Comparison of ENCODE assay signal across 1 cellular context in the genomic region with DNA sequence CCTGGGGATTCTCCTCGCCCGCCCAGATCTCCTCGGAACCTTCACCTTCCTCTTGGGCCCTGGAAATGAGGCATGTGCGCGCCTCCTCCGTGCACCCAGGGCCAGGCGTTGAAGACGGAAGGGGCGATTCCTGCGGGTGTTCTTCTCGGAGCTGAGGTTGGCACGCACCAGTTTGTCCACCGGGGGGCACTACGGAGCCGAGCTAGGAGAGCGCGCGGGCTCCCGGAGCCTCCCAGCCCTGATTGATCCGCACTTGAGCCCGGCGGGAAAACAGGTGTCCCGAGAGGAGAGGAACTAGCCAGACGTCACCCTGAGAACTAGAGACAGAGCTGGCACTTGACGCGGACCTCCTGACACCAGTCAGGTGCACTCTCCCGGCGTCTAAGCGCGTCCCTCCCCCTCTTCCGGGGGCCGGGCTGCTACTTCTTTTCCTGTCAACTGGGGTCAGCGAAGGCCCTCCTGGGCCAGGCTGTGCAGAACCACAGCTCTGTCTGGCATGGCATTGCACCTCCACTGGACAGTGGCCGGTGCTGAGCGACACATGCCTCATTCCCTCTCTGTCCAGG.
TF ChIP-seq lines count a peak whose summit lies in the region.

No MANE protein-coding gene starts in this region.

TF ChIP-seq in HepG2, 621 proteins besides CTCF, POLR2A, EP300 and RAD21 (continued from another document and continues in another):
- TF ChIP-seq, protein P1, sequence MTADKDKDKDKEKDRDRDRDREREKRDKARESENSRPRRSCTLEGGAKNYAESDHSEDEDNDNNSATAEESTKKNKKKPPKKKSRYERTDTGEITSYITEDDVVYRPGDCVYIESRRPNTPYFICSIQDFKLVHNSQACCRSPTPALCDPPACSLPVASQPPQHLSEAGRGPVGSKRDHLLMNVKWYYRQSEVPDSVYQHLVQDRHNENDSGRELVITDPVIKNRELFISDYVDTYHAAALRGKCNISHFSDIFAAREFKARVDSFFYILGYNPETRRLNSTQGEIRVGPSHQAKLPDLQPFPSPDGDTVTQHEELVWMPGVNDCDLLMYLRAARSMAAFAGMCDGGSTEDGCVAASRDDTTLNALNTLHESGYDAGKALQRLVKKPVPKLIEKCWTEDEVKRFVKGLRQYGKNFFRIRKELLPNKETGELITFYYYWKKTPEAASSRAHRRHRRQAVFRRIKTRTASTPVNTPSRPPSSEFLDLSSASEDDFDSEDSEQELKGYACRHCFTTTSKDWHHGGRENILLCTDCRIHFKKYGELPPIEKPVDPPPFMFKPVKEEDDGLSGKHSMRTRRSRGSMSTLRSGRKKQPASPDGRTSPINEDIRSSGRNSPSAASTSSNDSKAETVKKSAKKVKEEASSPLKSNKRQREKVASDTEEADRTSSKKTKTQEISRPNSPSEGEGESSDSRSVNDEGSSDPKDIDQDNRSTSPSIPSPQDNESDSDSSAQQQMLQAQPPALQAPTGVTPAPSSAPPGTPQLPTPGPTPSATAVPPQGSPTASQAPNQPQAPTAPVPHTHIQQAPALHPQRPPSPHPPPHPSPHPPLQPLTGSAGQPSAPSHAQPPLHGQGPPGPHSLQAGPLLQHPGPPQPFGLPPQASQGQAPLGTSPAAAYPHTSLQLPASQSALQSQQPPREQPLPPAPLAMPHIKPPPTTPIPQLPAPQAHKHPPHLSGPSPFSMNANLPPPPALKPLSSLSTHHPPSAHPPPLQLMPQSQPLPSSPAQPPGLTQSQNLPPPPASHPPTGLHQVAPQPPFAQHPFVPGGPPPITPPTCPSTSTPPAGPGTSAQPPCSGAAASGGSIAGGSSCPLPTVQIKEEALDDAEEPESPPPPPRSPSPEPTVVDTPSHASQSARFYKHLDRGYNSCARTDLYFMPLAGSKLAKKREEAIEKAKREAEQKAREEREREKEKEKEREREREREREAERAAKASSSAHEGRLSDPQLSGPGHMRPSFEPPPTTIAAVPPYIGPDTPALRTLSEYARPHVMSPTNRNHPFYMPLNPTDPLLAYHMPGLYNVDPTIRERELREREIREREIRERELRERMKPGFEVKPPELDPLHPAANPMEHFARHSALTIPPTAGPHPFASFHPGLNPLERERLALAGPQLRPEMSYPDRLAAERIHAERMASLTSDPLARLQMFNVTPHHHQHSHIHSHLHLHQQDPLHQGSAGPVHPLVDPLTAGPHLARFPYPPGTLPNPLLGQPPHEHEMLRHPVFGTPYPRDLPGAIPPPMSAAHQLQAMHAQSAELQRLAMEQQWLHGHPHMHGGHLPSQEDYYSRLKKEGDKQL (CRISPR knock-in tag; IDR thresholded peaks at IDR 0.05; ENCODE audit: low read depth) = no peak
- no peak for TF ChIP-seq YEATS4 (CRISPR knock-in tag; IDR thresholded peaks at IDR 0.05; ENCODE audit: borderline replicate concordance)
- no peak for TF ChIP-seq MBD4 (IDR thresholded peaks at IDR 0.05; ENCODE audit: borderline replicate concordance, low read length)
- TF ChIP-seq, protein P2, sequence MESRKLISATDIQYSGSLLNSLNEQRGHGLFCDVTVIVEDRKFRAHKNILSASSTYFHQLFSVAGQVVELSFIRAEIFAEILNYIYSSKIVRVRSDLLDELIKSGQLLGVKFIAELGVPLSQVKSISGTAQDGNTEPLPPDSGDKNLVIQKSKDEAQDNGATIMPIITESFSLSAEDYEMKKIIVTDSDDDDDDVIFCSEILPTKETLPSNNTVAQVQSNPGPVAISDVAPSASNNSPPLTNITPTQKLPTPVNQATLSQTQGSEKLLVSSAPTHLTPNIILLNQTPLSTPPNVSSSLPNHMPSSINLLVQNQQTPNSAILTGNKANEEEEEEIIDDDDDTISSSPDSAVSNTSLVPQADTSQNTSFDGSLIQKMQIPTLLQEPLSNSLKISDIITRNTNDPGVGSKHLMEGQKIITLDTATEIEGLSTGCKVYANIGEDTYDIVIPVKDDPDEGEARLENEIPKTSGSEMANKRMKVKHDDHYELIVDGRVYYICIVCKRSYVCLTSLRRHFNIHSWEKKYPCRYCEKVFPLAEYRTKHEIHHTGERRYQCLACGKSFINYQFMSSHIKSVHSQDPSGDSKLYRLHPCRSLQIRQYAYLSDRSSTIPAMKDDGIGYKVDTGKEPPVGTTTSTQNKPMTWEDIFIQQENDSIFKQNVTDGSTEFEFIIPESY (CRISPR knock-in tag; IDR thresholded peaks at IDR 0.05) = no peak
- no peak for TF ChIP-seq ZNF567 (CRISPR knock-in tag; IDR thresholded peaks at IDR 0.05; ENCODE audit: borderline replicate concordance)
- no peak for TF ChIP-seq TCF12 (IDR thresholded peaks at IDR 0.05)
- TF ChIP-seq TCF12 (CRISPR knock-in tag; IDR thresholded peaks at IDR 0.05) = no peak
- TF ChIP-seq, protein P3, sequence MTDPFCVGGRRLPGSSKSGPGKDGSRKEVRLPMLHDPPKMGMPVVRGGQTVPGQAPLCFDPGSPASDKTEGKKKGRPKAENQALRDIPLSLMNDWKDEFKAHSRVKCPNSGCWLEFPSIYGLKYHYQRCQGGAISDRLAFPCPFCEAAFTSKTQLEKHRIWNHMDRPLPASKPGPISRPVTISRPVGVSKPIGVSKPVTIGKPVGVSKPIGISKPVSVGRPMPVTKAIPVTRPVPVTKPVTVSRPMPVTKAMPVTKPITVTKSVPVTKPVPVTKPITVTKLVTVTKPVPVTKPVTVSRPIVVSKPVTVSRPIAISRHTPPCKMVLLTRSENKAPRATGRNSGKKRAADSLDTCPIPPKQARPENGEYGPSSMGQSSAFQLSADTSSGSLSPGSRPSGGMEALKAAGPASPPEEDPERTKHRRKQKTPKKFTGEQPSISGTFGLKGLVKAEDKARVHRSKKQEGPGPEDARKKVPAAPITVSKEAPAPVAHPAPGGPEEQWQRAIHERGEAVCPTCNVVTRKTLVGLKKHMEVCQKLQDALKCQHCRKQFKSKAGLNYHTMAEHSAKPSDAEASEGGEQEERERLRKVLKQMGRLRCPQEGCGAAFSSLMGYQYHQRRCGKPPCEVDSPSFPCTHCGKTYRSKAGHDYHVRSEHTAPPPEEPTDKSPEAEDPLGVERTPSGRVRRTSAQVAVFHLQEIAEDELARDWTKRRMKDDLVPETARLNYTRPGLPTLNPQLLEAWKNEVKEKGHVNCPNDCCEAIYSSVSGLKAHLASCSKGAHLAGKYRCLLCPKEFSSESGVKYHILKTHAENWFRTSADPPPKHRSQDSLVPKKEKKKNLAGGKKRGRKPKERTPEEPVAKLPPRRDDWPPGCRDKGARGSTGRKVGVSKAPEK (CRISPR knock-in tag; IDR thresholded peaks at IDR 0.05; ENCODE audit: borderline replicate concordance) = no peak
- TF ChIP-seq SOX13 (IDR thresholded peaks at IDR 0.05) = no peak
- TF ChIP-seq SOX13 (CRISPR knock-in tag; conservative IDR thresholded peaks at IDR 0.05 in 1 of 2, IDR thresholded peaks at IDR 0.05 in 1 of 2) = no peak
- 0 out of 2 replicates have a peak, but pooled peaks have one; percentile 52 for TF ChIP-seq ZNF546 (CRISPR knock-in tag; conservative IDR thresholded peaks at IDR 0.05)
- TF ChIP-seq, protein P4, sequence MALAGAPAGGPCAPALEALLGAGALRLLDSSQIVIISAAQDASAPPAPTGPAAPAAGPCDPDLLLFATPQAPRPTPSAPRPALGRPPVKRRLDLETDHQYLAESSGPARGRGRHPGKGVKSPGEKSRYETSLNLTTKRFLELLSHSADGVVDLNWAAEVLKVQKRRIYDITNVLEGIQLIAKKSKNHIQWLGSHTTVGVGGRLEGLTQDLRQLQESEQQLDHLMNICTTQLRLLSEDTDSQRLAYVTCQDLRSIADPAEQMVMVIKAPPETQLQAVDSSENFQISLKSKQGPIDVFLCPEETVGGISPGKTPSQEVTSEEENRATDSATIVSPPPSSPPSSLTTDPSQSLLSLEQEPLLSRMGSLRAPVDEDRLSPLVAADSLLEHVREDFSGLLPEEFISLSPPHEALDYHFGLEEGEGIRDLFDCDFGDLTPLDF (CRISPR knock-in tag; IDR thresholded peaks at IDR 0.05) = 0 out of 2 replicates have a peak, but pooled peaks have one; percentile 21
- 0 out of 2 replicates have a peak, but pooled peaks have one; percentile 25 for TF ChIP-seq ZNF605 (CRISPR knock-in tag; IDR thresholded peaks at IDR 0.05)
- TF ChIP-seq ZSCAN30 (CRISPR knock-in tag; IDR thresholded peaks at IDR 0.05) = no peak
- no peak for TF ChIP-seq AGO1 (IDR thresholded peaks at IDR 0.05; ENCODE audit: low read depth, low read length, poor library complexity, severe bottlenecking)
- TF ChIP-seq, protein P5, sequence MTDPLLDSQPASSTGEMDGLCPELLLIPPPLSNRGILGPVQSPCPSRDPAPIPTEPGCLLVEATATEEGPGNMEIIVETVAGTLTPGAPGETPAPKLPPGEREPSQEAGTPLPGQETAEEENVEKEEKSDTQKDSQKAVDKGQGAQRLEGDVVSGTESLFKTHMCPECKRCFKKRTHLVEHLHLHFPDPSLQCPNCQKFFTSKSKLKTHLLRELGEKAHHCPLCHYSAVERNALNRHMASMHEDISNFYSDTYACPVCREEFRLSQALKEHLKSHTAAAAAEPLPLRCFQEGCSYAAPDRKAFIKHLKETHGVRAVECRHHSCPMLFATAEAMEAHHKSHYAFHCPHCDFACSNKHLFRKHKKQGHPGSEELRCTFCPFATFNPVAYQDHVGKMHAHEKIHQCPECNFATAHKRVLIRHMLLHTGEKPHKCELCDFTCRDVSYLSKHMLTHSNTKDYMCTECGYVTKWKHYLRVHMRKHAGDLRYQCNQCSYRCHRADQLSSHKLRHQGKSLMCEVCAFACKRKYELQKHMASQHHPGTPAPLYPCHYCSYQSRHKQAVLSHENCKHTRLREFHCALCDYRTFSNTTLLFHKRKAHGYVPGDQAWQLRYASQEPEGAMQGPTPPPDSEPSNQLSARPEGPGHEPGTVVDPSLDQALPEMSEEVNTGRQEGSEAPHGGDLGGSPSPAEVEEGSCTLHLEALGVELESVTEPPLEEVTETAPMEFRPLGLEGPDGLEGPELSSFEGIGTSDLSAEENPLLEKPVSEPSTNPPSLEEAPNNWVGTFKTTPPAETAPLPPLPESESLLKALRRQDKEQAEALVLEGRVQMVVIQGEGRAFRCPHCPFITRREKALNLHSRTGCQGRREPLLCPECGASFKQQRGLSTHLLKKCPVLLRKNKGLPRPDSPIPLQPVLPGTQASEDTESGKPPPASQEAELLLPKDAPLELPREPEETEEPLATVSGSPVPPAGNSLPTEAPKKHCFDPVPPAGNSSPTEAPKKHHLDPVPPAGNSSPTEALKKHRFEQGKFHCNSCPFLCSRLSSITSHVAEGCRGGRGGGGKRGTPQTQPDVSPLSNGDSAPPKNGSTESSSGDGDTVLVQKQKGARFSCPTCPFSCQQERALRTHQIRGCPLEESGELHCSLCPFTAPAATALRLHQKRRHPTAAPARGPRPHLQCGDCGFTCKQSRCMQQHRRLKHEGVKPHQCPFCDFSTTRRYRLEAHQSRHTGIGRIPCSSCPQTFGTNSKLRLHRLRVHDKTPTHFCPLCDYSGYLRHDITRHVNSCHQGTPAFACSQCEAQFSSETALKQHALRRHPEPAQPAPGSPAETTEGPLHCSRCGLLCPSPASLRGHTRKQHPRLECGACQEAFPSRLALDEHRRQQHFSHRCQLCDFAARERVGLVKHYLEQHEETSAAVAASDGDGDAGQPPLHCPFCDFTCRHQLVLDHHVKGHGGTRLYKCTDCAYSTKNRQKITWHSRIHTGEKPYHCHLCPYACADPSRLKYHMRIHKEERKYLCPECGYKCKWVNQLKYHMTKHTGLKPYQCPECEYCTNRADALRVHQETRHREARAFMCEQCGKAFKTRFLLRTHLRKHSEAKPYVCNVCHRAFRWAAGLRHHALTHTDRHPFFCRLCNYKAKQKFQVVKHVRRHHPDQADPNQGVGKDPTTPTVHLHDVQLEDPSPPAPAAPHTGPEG (CRISPR knock-in tag; IDR thresholded peaks at IDR 0.05) = 0 out of 2 replicates have a peak, but pooled peaks have one; percentile 49
- TF ChIP-seq, protein P6, sequence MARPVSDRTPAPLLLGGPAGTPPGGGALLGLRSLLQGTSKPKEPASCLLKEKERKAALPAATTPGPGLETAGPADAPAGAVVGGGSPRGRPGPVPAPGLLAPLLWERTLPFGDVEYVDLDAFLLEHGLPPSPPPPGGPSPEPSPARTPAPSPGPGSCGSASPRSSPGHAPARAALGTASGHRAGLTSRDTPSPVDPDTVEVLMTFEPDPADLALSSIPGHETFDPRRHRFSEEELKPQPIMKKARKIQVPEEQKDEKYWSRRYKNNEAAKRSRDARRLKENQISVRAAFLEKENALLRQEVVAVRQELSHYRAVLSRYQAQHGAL (CRISPR knock-in tag; IDR thresholded peaks at IDR 0.05; ENCODE audit: not compliant biosample characterization) = no peak
- TF ChIP-seq, protein P7, sequence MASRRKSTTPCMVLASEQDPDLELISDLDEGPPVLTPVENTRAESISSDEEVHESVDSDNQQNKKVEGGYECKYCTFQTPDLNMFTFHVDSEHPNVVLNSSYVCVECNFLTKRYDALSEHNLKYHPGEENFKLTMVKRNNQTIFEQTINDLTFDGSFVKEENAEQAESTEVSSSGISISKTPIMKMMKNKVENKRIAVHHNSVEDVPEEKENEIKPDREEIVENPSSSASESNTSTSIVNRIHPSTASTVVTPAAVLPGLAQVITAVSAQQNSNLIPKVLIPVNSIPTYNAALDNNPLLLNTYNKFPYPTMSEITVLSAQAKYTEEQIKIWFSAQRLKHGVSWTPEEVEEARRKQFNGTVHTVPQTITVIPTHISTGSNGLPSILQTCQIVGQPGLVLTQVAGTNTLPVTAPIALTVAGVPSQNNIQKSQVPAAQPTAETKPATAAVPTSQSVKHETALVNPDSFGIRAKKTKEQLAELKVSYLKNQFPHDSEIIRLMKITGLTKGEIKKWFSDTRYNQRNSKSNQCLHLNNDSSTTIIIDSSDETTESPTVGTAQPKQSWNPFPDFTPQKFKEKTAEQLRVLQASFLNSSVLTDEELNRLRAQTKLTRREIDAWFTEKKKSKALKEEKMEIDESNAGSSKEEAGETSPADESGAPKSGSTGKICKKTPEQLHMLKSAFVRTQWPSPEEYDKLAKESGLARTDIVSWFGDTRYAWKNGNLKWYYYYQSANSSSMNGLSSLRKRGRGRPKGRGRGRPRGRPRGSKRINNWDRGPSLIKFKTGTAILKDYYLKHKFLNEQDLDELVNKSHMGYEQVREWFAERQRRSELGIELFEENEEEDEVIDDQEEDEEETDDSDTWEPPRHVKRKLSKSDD (CRISPR knock-in tag; IDR thresholded peaks at IDR 0.05; ENCODE audit: low read depth) = no peak
- TF ChIP-seq FOSL2 (CRISPR knock-in tag; IDR thresholded peaks at IDR 0.05) = peak; percentile 26; the same call in 1 of the 2 replicates
- TF ChIP-seq, protein P8, sequence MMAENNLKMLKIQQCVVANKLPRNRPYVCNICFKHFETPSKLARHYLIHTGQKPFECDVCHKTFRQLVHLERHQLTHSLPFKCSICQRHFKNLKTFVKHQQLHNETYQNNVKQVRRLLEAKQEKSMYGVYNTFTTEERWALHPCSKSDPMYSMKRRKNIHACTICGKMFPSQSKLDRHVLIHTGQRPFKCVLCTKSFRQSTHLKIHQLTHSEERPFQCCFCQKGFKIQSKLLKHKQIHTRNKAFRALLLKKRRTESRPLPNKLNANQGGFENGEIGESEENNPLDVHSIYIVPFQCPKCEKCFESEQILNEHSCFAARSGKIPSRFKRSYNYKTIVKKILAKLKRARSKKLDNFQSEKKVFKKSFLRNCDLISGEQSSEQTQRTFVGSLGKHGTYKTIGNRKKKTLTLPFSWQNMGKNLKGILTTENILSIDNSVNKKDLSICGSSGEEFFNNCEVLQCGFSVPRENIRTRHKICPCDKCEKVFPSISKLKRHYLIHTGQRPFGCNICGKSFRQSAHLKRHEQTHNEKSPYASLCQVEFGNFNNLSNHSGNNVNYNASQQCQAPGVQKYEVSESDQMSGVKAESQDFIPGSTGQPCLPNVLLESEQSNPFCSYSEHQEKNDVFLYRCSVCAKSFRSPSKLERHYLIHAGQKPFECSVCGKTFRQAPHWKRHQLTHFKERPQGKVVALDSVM (CRISPR knock-in tag; IDR thresholded peaks at IDR 0.05) = 0 out of 2 replicates have a peak, but pooled peaks have one; percentile 30
